9 cellular contexts compared by ENCODE assay signal in genomic region chr9:81083062-81083461, GRCh38.
DNase-seq lines count a peak whose midpoint lies in the region; ATAC-seq and TF ChIP-seq lines count a peak whose summit lies in the region.
"Had no signal": no experiment of that assay in that cellular context is flagged by ENCODE, and none has a peak within 500 bp of the region (broad histone marks: within the 10 kb centered on the region; RNA-seq: fewer than 3 reads in every experiment).

No MANE protein-coding gene starts in this region.

- H3K4me3 ChIP-seq in PC-3 (ENCODE audit: low read length) (no peak overlapping the region), fibroblast of lung (replicated peaks in 1 of 4; ENCODE audit: control extremely low read depth in 1 of 4, insufficient read depth in 1 of 4, low read depth in 3 of 4, low read length in 4 of 4) (no peak overlapping the region)

- H3K4me2 ChIP-seq in PC-3 (ENCODE audit: low read length) (0 out of 2 replicates have a peak overlapping the region, but pooled peaks have one; percentile 15), fibroblast of lung (ENCODE audit: extremely low read depth, insufficient read depth, low read length) (no peak overlapping the region)

- H3K79me2 ChIP-seq in PC-3 (ENCODE audit: low read length) (no peaks in the 10 kb centered on the region), fibroblast of lung (ENCODE audit: control insufficient read depth, insufficient read depth, low read length) (no peaks in the 10 kb centered on the region)

- H3K9ac ChIP-seq in PC-3 (ENCODE audit: low read length): no peak overlapping the region
- H3K9ac ChIP-seq in fibroblast of lung (ENCODE audit: insufficient read depth, low read length): no peak overlapping the region

- no TSS peak for BruUV-seq in PC-3 (replicated peaks; lab: Mats Ljungman, UMichigan)

- H3K9me2 ChIP-seq in PC-3 (replicated peaks; ENCODE audit: low read length): no peaks in the 10 kb centered on the region

- H3K4me1 ChIP-seq in PC-3 (ENCODE audit: insufficient read depth, low read length): peaks cover 23% of the 10 kb centered on the region
- peaks cover 2% of the 10 kb centered on the region for H3K4me1 ChIP-seq in fibroblast of lung (ENCODE audit: control insufficient read depth, extremely low read depth, insufficient read depth, low read length)

- H3K36me3 ChIP-seq in PC-3 (ENCODE audit: low read depth, low read length) (no peaks in the 10 kb centered on the region), fibroblast of lung (ENCODE audit: control insufficient read depth, insufficient read depth, low read length) (no peaks in the 10 kb centered on the region)

- H2AFZ ChIP-seq in PC-3 (ENCODE audit: low read length) (no peak overlapping the region), fibroblast of lung (ENCODE audit: low read length) (no peak overlapping the region)

- POLR2A ChIA-PET in PC-3 (lab: Charles Lee; ENCODE audit: unreplicated experiment): no interaction called here

- H3K27me3 ChIP-seq in PC-3 (ENCODE audit: low read length) (no peaks in the 10 kb centered on the region), fibroblast of lung (ENCODE audit: control insufficient read depth, insufficient read depth, low read length) (no peaks in the 10 kb centered on the region)

- DNase-seq in ELR (ENCODE audit: low read depth) (peak; percentile 36), PC-3 (peak; percentile 37), fibroblast of lung (ENCODE audit: low read depth in 2 of 2) (peak; percentile 38 to 46), pons (ENCODE audit: low spot score) (peak; percentile 7), NAMALWA (ENCODE audit: low spot score) (no peak), erythroblast (lab: John Stamatoyannopoulos, UW) (no peak)
- no peak for DNase-seq in activated CD4-positive, alpha-beta T cell treated with anti-CD3 and anti-CD28 coated beads, Interleukin-2, amount 50 U/mL, for 48 hours
- DNase-seq: head of caudate nucleus had no signal

- H3K27ac ChIP-seq in PC-3 (ENCODE audit: low read length): peak overlapping the region; percentile 52
- H3K27ac ChIP-seq in fibroblast of lung (ENCODE audit: insufficient read depth, low read length): peak overlapping the region; percentile 13

- no peak for TF ChIP-seq POLR2A in erythroblast (IDR thresholded peaks at IDR 0.05; ENCODE audit: low read length)

- H3F3A ChIP-seq in PC-3 (ENCODE audit: low read length, unreplicated experiment): no peaks in the 10 kb centered on the region

- no peaks in the 10 kb centered on the region for H4K20me1 ChIP-seq in PC-3 (ENCODE audit: low read length)
- H4K20me1 ChIP-seq in fibroblast of lung (ENCODE audit: control insufficient read depth, extremely low read depth, insufficient read depth, low read length): no peaks in the 10 kb centered on the region

- peak; percentile 24; the same call in 1 of the 2 replicates for ATAC-seq in PC-3
- no peak for ATAC-seq in HG03520 (IDR thresholded peaks at IDR 0.05; ENCODE audit: unreplicated experiment)

- TF ChIP-seq CTCF in PC-3 (conservative IDR thresholded peaks at IDR 0.05; ENCODE audit: low read depth, low read length) (no peak; the same call in 1 of the 2 replicates), fibroblast of lung (conservative IDR thresholded peaks at IDR 0.05 in 1 of 2, IDR thresholded peaks at IDR 0.05 in 1 of 2; ENCODE audit: low read depth in 1 of 2, low read length in 2 of 2) (peak; percentile 14 to 42)

- CTCF ChIA-PET in PC-3 (lab: Charles Lee): no interaction called here

- intact Hi-C loops in PC-3 (cut with micrococcal nuclease): loop anchor here (5.0 to 10.0 kb wide), 2 partner anchors 478 to 604 kb away; partner anchors contain the start of gene TLE1

- H3K9me3 ChIP-seq in PC-3 (ENCODE audit: low read length) (no peaks in the 10 kb centered on the region), fibroblast of lung (ENCODE audit: control insufficient read depth, insufficient read depth, low read depth, low read length) (no peaks in the 10 kb centered on the region)

Comparison
In these comparisons a context has a peak if more than half of its experiments do, and no peak if none do; other contexts are left out.
1. DNase-seq: peak in ELR (single experiment), PC-3 (single experiment), fibroblast of lung (2 of 2) and pons (single experiment); none in activated CD4-positive, alpha-beta T cell treated with anti-CD3 and anti-CD28 coated beads, Interleukin-2, amount 50 U/mL, for 48 hours (0 of 2), NAMALWA (single experiment) and erythroblast (0 of 2).